ENCODE assay signal across 34 cellular contexts in genomic region chr17:74903671-74904070, GRCh38. TPM values are rescaled to one million over a fixed set of nuclear protein-coding genes. Genes with fewer than 3 reads are reported as not detected.
"Had no signal": no experiment of that assay in that cellular context is flagged by ENCODE, and none has a peak within 500 bp of the region (broad histone marks: within the 10 kb centered on the region; RNA-seq: fewer than 3 reads in every experiment).

No MANE protein-coding gene starts in this region.

- FAIRE-seq: islet of Langerhans had no signal

- H3K27ac ChIP-seq: left ventricle myocardium inferior, ovary, right atrium auricular region, right lobe of liver, testis, tibial artery, upper lobe of right lung, uterus had no signal

- H3K36me3 ChIP-seq: left ventricle myocardium inferior, ovary, right atrium auricular region, right lobe of liver, tibial artery, upper lobe of right lung, uterus had no signal

- H3K4me3 Mint-ChIP-seq: immature natural killer cell; mesothelial cell of epicardium; naive B cell; natural killer cell; nephron progenitor cell; stimulated activated memory B cell treated with anti-CD40 and anti-IgM and Interleukin-4, amounts not matched to agents 10 μg/mL and 1 μg/mL and 100 μg/mL, for 72 hours; stimulated activated naive CD8-positive, alpha-beta T cell treated with anti-CD3 and anti-CD28 coated beads, Interleukin-15, amount 100 ng/mL, for 72 hours had no signal

- ATAC-seq: natural killer cell; stimulated activated memory B cell treated with anti-CD40 and anti-IgM and Interleukin-4, amounts not matched to agents 10 μg/mL and 1 μg/mL and 100 μg/mL, for 72 hours; stimulated activated naive CD8-positive, alpha-beta T cell treated with anti-CD3 and anti-CD28 coated beads, Interleukin-15, amount 100 ng/mL, for 72 hours; upper lobe of right lung had no signal

- H3K4me2 ChIP-seq: smooth muscle cell had no signal

- H3K4me3 ChIP-seq: left ventricle myocardium inferior, lung, ovary, right atrium auricular region, right lobe of liver, smooth muscle cell, testis, tibial artery, upper lobe of right lung, uterus had no signal

- H3K27me3 ChIP-seq: ovary, right atrium auricular region, right lobe of liver, testis had no signal

- H3K27ac Mint-ChIP-seq: immature natural killer cell; mesothelial cell of epicardium; naive B cell; natural killer cell; nephron progenitor cell; progenitor cell of endocrine pancreas; stimulated activated memory B cell treated with anti-CD40 and anti-IgM and Interleukin-4, amounts not matched to agents 10 μg/mL and 1 μg/mL and 100 μg/mL, for 72 hours; stimulated activated naive CD8-positive, alpha-beta T cell treated with anti-CD3 and anti-CD28 coated beads, Interleukin-15, amount 100 ng/mL, for 72 hours had no signal

- H3K36me3 Mint-ChIP-seq: immature natural killer cell; mesothelial cell of epicardium; naive B cell; natural killer cell; stimulated activated memory B cell treated with anti-CD40 and anti-IgM and Interleukin-4, amounts not matched to agents 10 μg/mL and 1 μg/mL and 100 μg/mL, for 72 hours had no signal

- DNase-seq: hypothalamus; immature natural killer cell; left ventricle myocardium inferior; mesendoderm; naive B cell; natural killer cell; nephron progenitor cell; ovary; right lobe of liver; stimulated activated CD4-positive, alpha-beta T cell treated with anti-CD3 and anti-CD28 coated beads, Interleukin-1b, Interleukin-23, amount 100 ng/mL, for 48 hours; stimulated activated CD4-positive, alpha-beta T cell treated with anti-CD3 and anti-CD28 coated beads, Interleukin-2, amount 100 ng/mL, for 48 hours; stimulated activated CD4-positive, alpha-beta T cell treated with anti-CD3 and anti-CD28 coated beads, Interleukin-4, amount 100 ng/mL, for 4 hours; stimulated activated CD8-positive, alpha-beta memory T cell treated with anti-CD3 and anti-CD28 coated beads, Interleukin-4, amount 100 ng/mL, for 48 hours; stimulated activated naive CD4-positive, alpha-beta T cell treated with Interleukin-2 at 50 U/mL for 16 hours; stimulated activated naive CD8-positive, alpha-beta T cell treated with anti-CD3 and anti-CD28 coated beads, Interleukin-15, amount 100 ng/mL, for 72 hours; substantia nigra; testis; tibial artery; trophoblast cell; upper lobe of right lung; uterus had no signal

- H3K4me1 ChIP-seq: left ventricle myocardium inferior, right atrium auricular region, right lobe of liver, testis, tibial artery, upper lobe of right lung, uterus had no signal

- H3K4me1 Mint-ChIP-seq: immature natural killer cell; naive B cell; natural killer cell; stimulated activated memory B cell treated with anti-CD40 and anti-IgM and Interleukin-4, amounts not matched to agents 10 μg/mL and 1 μg/mL and 100 μg/mL, for 72 hours had no signal

- H3K9me3 Mint-ChIP-seq: immature natural killer cell; mesothelial cell of epicardium; naive B cell; natural killer cell; nephron progenitor cell; stimulated activated memory B cell treated with anti-CD40 and anti-IgM and Interleukin-4, amounts not matched to agents 10 μg/mL and 1 μg/mL and 100 μg/mL, for 72 hours; stimulated activated naive CD8-positive, alpha-beta T cell treated with anti-CD3 and anti-CD28 coated beads, Interleukin-15, amount 100 ng/mL, for 72 hours had no signal

- H3K9me3 ChIP-seq: ovary, right atrium auricular region, right lobe of liver, testis, tibial artery, upper lobe of right lung, uterus had no signal

RNA-seq across cellular contexts. Expression of gene FADS6, which starts 10.2 kb away (rescaled TPM):
- total RNA-seq: kidney epithelial cell, left ventricle myocardium inferior, lung, mononuclear cell, natural killer cell, pulmonary artery endothelial cell, renal cortical epithelial cell, right atrium auricular region, skeletal muscle tissue, smooth muscle cell, upper lobe of right lung, uterus had no signal
- polyA plus RNA-seq: immature natural killer cell, lung, smooth muscle cell had no signal

RNA-seq across cellular contexts. Expression of gene USH1G, which starts 19.4 kb away (rescaled TPM):
- total RNA-seq: kidney epithelial cell, left ventricle myocardium inferior, lung, mononuclear cell, natural killer cell, pulmonary artery endothelial cell, renal cortical epithelial cell, right lobe of liver, upper lobe of right lung had no signal
- polyA plus RNA-seq: immature natural killer cell had no signal

RNA-seq across cellular contexts. Expression of gene OTOP2, which starts 20.4 kb away (rescaled TPM):
- total RNA-seq: kidney epithelial cell, left ventricle myocardium inferior, lower leg skin, lung, mesothelial cell of epicardium, mononuclear cell, natural killer cell, ovary, progenitor cell of endocrine pancreas, pulmonary artery endothelial cell, renal cortical epithelial cell, right atrium auricular region, right lobe of liver, skeletal muscle tissue, smooth muscle cell, upper lobe of right lung had no signal
- polyA plus RNA-seq: immature natural killer cell, lung, ovary, smooth muscle cell had no signal

RNA-seq across cellular contexts. Expression of gene OTOP3, which starts 32.0 kb away (rescaled TPM):
- total RNA-seq: kidney epithelial cell, left ventricle myocardium inferior, lung, mesothelial cell of epicardium, mononuclear cell, natural killer cell, ovary, pulmonary artery endothelial cell, renal cortical epithelial cell, right atrium auricular region, right lobe of liver, skeletal muscle tissue, smooth muscle cell, upper lobe of right lung, uterus had no signal
- polyA plus RNA-seq: immature natural killer cell, lung, ovary, smooth muscle cell had no signal
